ENCODE assay signal across 13 cellular contexts in the genomic region with DNA sequence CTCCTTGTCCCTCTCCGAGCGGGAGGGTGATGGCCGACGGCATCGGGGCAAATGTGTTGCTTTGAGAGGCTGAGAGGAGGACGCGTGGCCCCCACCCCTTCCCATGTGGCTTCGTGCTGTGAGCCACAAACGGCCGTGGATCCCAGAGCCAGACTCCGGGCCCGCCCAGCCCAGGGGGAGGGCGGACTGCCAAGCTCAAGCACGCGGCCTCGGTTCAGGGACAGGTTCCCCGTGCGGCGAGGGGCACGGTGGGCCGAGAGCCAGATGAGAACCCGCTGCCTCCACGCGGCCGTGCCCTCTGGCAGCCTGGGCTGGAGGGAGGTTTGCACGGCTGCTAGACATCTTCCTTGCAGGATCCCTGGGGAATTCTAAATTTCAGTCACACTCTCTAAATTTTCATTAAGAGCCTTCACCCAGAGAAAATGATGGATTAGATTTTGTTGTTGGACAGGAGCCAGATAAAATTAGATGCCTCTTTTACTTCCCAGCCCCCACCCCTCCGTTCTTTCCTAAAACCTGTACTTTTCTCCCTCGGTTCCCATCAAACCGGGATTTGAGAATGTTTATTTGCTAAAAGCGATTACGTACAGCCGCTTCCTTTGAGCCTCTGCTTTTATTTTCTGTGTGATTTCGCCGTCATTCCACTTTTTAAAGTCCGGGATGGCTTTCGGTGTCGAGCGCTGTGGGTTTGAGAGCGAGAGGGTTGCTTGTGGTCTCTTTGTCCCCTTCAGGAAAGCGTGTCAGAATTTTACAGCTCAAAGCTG. TPM values are rescaled to one million over a fixed set of nuclear protein-coding genes. Genes with fewer than 3 reads are reported as not detected.
DNase-seq lines count a peak whose midpoint lies in the region; ATAC-seq and TF ChIP-seq lines count a peak whose summit lies in the region.
"Had no signal": no experiment of that assay in that cellular context is flagged by ENCODE, and none has a peak within 500 bp of the region (broad histone marks: within the 10 kb centered on the region; RNA-seq: fewer than 3 reads in every experiment).

No MANE protein-coding gene starts in this region.

- ATAC-seq in GM18867 (IDR thresholded peaks at IDR 0.05; ENCODE audit: unreplicated experiment), result no peak
- no peak for ATAC-seq in CD4-positive, alpha-beta T cell (ENCODE audit: poor library complexity)
- ATAC-seq: activated CD8-positive, alpha-beta T cell treated with anti-CD3 and anti-CD28 coated beads for 36 hours; mucosa of descending colon had no signal

- no peaks in the 10 kb centered on the region for H3K9me3 ChIP-seq in CD4-positive, alpha-beta T cell (ENCODE audit: control insufficient read depth, low read length)
- H3K9me3 ChIP-seq: mucosa of descending colon had no signal

- no peaks in the 10 kb centered on the region for H3K4me1 Mint-ChIP-seq in CD4-positive, alpha-beta T cell (ENCODE audit: low read depth)

- no peak overlapping the region for H3K27ac ChIP-seq in CD4-positive, alpha-beta T cell (ENCODE audit: low read depth, low read length)

- H3K27me3 ChIP-seq in CD4-positive, alpha-beta T cell (ENCODE audit: control insufficient read depth, insufficient read depth, low read length), result no peaks in the 10 kb centered on the region

- DNase-seq in DMS79 (lab: John Stamatoyannopoulos, UW) (peak; percentile 27), NCI-H345 (lab: John Stamatoyannopoulos, UW) (peak; percentile 57), fibroblast of villous mesenchyme (ENCODE audit: low read depth) (peak; percentile 3), posterior cingulate gyrus (peak in 8 of 10 donors; percentile 37 to 91 (median 50)), dermis blood vessel endothelial cell (no peak)
- no peak for DNase-seq in CD4-positive, alpha-beta T cell
- DNase-seq: activated CD8-positive, alpha-beta T cell treated with anti-CD3 and anti-CD28 coated beads for 36 hours; effector CD8-positive, alpha-beta T cell; MM.1S; mucosa of descending colon; stimulated activated CD8-positive, alpha-beta memory T cell treated with anti-CD3 and anti-CD28 coated beads, Interleukin-4, amount 100 ng/mL, for 48 hours had no signal

- no peaks in the 10 kb centered on the region for H3K9me3 Mint-ChIP-seq in CD4-positive, alpha-beta T cell
- H3K9me3 Mint-ChIP-seq: activated CD8-positive, alpha-beta T cell treated with anti-CD3 and anti-CD28 coated beads for 36 hours had no signal

- TF ChIP-seq CTCF in fibroblast of villous mesenchyme (IDR thresholded peaks at IDR 0.05; ENCODE audit: insufficient read depth, low read depth, low read length), result no peak
- TF ChIP-seq CTCF in CD4-positive, alpha-beta T cell (IDR thresholded peaks at IDR 0.05), result no peak

- H3K4me3 ChIP-seq in fibroblast of villous mesenchyme (ENCODE audit: low read depth, low read length), result peak overlapping the region; percentile 27
- H3K4me3 ChIP-seq: mucosa of descending colon had no signal

- peaks cover 14% of the 10 kb centered on the region for H3K27me3 Mint-ChIP-seq in CD4-positive, alpha-beta T cell

- no peaks in the 10 kb centered on the region for H3K36me3 Mint-ChIP-seq in CD4-positive, alpha-beta T cell (ENCODE audit: low read depth)
- H3K36me3 Mint-ChIP-seq: activated naive CD8-positive, alpha-beta T cell had no signal

- no peak overlapping the region for H3K4me3 Mint-ChIP-seq in CD4-positive, alpha-beta T cell
- H3K4me3 Mint-ChIP-seq: activated CD8-positive, alpha-beta T cell treated with anti-CD3 and anti-CD28 coated beads for 36 hours; activated naive CD8-positive, alpha-beta T cell had no signal

- intact Hi-C loops in posterior cingulate gyrus (cut with DNase I), result no loop called here
- intact Hi-C loops in CD4-positive, alpha-beta T cell (cut with DNase I, micrococcal nuclease), result no loop called here

- POLR2A ChIA-PET in CD4-positive, alpha-beta T cell (lab: Charles Lee), result no interaction called here

- CTCF ChIA-PET in CD4-positive, alpha-beta T cell (lab: Charles Lee), result no interaction called here

- H3K27ac Mint-ChIP-seq in CD4-positive, alpha-beta T cell, result no peak overlapping the region
- H3K27ac Mint-ChIP-seq: activated CD8-positive, alpha-beta T cell treated with anti-CD3 and anti-CD28 coated beads for 36 hours; activated naive CD8-positive, alpha-beta T cell had no signal

RNA-seq across cellular contexts. Expression of a gene that starts 24.9 kb away (rescaled TPM):
- total RNA-seq in fibroblast of villous mesenchyme (not detected in 2 replicates), dermis blood vessel endothelial cell (not detected in 2 replicates)
- total RNA-seq in CD4-positive, alpha-beta T cell, result not detected
- total RNA-seq: activated CD8-positive, alpha-beta T cell treated with anti-CD3 and anti-CD28 coated beads for 36 hours had no signal

RNA-seq across cellular contexts. Expression of a gene that starts 37.1 kb away (rescaled TPM):
- 13.8 and 13.9 TPM in 2 replicates for total RNA-seq in fibroblast of villous mesenchyme
- total RNA-seq in dermis blood vessel endothelial cell, result 20.1 and 23.8 TPM in 2 replicates
- 10 to 100 TPM; 30.7 to 31.1 TPM for total RNA-seq in CD4-positive, alpha-beta T cell

RNA-seq across cellular contexts. Expression of a gene that starts 37.3 kb away (rescaled TPM):
- total RNA-seq in fibroblast of villous mesenchyme, result 21.2 and 32.2 TPM in 2 replicates
- 31.1 and 48.4 TPM in 2 replicates for total RNA-seq in dermis blood vessel endothelial cell
- total RNA-seq in CD4-positive, alpha-beta T cell, result 10 to 100 TPM; 12.8 to 15.0 TPM

Comparison
In these comparisons a context has a peak if more than half of its experiments do, and no peak if none do; other contexts are left out.
1. DNase-seq: peak in DMS79 (single experiment), NCI-H345 (single experiment), fibroblast of villous mesenchyme (single experiment) and posterior cingulate gyrus (8 of 10); none in dermis blood vessel endothelial cell (single experiment) and CD4-positive, alpha-beta T cell (0 of 10).